13 cellular contexts compared by ENCODE assay signal in the genomic region with DNA sequence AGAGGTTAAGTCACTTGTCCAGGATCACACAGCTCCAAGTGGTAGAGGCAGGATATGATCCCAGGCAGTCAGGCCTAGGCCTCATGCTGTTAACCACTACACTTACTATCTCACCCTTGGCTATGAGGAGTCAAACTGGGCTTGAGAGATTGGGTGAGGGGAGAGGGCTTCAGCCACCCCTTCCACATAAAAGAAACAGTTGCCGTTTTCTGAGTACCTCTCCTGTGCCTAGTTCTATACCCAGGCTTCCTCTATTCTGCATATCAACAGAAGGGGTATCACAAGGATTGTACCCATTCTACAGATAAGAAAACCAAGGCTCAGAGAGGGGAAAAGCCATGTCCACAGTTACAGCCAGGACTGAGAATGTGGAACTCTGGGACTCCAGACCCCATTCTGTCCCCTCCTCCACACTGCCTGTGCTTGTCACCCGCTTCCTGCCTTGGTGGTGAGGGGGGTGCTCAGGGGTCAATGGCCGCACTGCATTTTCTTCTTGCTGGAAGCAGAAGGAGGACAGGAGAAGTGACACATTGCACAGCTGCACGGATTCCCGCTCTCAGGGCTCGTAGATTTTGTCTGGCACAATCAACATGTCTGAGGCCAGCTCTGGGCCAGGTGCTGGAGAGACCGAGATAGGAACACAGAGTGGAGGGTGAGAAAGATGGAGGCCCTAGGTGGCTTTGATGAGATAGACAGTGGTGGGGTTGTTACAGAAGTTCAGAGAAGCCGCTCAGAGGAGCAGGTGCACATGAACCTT.
"Had no signal": no experiment of that assay in that cellular context is flagged by ENCODE, and none has a peak within 500 bp of the region (broad histone marks: within the 10 kb centered on the region; RNA-seq: fewer than 3 reads in every experiment).

No MANE protein-coding gene starts in this region.

- H3K4me1 ChIP-seq: prostate gland had no signal

- H3K4me3 ChIP-seq: breast epithelium, prostate gland had no signal

- ATAC-seq: activated CD8-positive, alpha-beta T cell treated with anti-CD3 and anti-CD28 coated beads, Interleukin-2, amount 10 ng/mL, durations not matched to agents 7 days and 5 days; activated naive CD4-positive, alpha-beta T cell treated with anti-CD3 and anti-CD28 coated beads, Interleukin-2, amount 50 U/mL, for 72 hours; natural killer cell treated with Interleukin-12 subunit alpha and Interleukin-12 subunit beta and Interleukin-15 and Interleukin-18, amount 100 ng/mL, for 72 hours; stimulated activated naive B cell treated with anti-CD40 and anti-IgM and Interleukin-4, amounts not matched to agents 10 μg/mL and 1 μg/mL and 100 μg/mL, for 72 hours had no signal

- H3K36me3 ChIP-seq: breast epithelium, prostate gland had no signal

- H3K9me3 ChIP-seq: breast epithelium, prostate gland had no signal

- DNase-seq: activated CD4-positive, alpha-beta T cell treated with anti-CD3 and anti-CD28 coated beads for 4 hours; activated CD8-positive, alpha-beta memory T cell treated with anti-CD3 and anti-CD28 coated beads, Interleukin-2, amount 50 U/mL, for 4 hours; activated CD8-positive, alpha-beta T cell treated with anti-CD3 and anti-CD28 coated beads, Interleukin-2, amount 10 ng/mL, durations not matched to agents 7 days and 5 days; activated effector memory CD4-positive, alpha-beta T cell treated with anti-CD3 and anti-CD28 coated beads, Interleukin-2, amount 50 U/mL, for 16 hours; activated T-cell treated with anti-CD3 and anti-CD28 coated beads, Interleukin-2, amount 50 U/mL, for 48 hours; erythroblast; stimulated activated CD4-positive, alpha-beta T cell treated with anti-CD3 and anti-CD28 coated beads, Interleukin-12 subunit alpha, Interleukin-12 subunit beta, amount 100 ng/mL, for 4 hours; stimulated activated naive B cell treated with anti-CD40 and anti-IgM and Interleukin-4, amounts not matched to agents 10 μg/mL and 1 μg/mL and 100 μg/mL, for 72 hours; T-helper 2 cell had no signal

- H3K27me3 ChIP-seq: breast epithelium had no signal
